ENCODE assay signal across 27 cellular contexts in genomic region chr5:2832394-2832793, GRCh38.
"Had no signal": no experiment of that assay in that cellular context is flagged by ENCODE, and none has a peak within 500 bp of the region (broad histone marks: within the 10 kb centered on the region; RNA-seq: fewer than 3 reads in every experiment).

No MANE protein-coding gene starts in this region.

- H3K27me3 Mint-ChIP-seq: activated CD4-positive, alpha-beta memory T cell treated with anti-CD3 and anti-CD28 coated beads, Interleukin-2, amount 10 ng/mL, durations not matched to agents 7 days and 5 days; activated CD4-positive, alpha-beta T cell treated with anti-CD3 and anti-CD28 coated beads, Interleukin-2, amount 10 ng/mL, durations not matched to agents 7 days and 5 days; activated naive CD4-positive, alpha-beta T cell treated with anti-CD3 and anti-CD28 coated beads, Interleukin-2, amount 10 ng/mL, durations not matched to agents 7 days and 5 days; activated naive CD8-positive, alpha-beta T cell treated with anti-CD3 and anti-CD28 coated beads, Interleukin-2, amount 10 ng/mL, durations not matched to agents 7 days and 5 days; activated T-cell treated with anti-CD3 and anti-CD28 coated beads, Interleukin-2, amount 50 U/mL, for 24 hours had no signal

- H3K36me3 ChIP-seq: ascending aorta, breast epithelium, cardiac muscle cell, colonic mucosa, gastrocnemius medialis had no signal

- H3K9me3 ChIP-seq: ascending aorta, breast epithelium, colonic mucosa, gastrocnemius medialis had no signal

- H3K4me1 Mint-ChIP-seq: activated CD4-positive, alpha-beta memory T cell treated with anti-CD3 and anti-CD28 coated beads, Interleukin-2, amount 10 ng/mL, durations not matched to agents 7 days and 5 days; activated CD4-positive, alpha-beta T cell treated with anti-CD3 and anti-CD28 coated beads, Interleukin-2, amount 10 ng/mL, durations not matched to agents 7 days and 5 days; activated naive CD4-positive, alpha-beta T cell treated with anti-CD3 and anti-CD28 coated beads, Interleukin-2, amount 10 ng/mL, durations not matched to agents 7 days and 5 days; activated naive CD8-positive, alpha-beta T cell treated with anti-CD3 and anti-CD28 coated beads, Interleukin-2, amount 10 ng/mL, durations not matched to agents 7 days and 5 days had no signal

- DNase-seq: activated CD4-positive, alpha-beta memory T cell treated with anti-CD3 and anti-CD28 coated beads, Interleukin-2, amount 10 ng/mL, durations not matched to agents 7 days and 5 days; activated CD4-positive, alpha-beta T cell treated with anti-CD3 and anti-CD28 coated beads for 1 hour; activated CD4-positive, alpha-beta T cell treated with anti-CD3 and anti-CD28 coated beads for 4 hours; activated CD4-positive, alpha-beta T cell treated with anti-CD3 and anti-CD28 coated beads, Interleukin-2, amount 10 ng/mL, durations not matched to agents 7 days and 5 days; activated CD4-positive, alpha-beta T cell treated with anti-CD3 and anti-CD28 coated beads, Interleukin-2, amount 50 U/mL, for 4 hours; activated CD8-positive, alpha-beta memory T cell treated with anti-CD3 and anti-CD28 coated beads, Interleukin-2, amount 50 U/mL, for 48 hours; activated gamma-delta T cell; activated naive CD4-positive, alpha-beta T cell; activated naive CD4-positive, alpha-beta T cell treated with anti-CD3 and anti-CD28 coated beads, Interleukin-2, amount 10 ng/mL, durations not matched to agents 7 days and 5 days; activated naive CD8-positive, alpha-beta T cell treated with anti-CD3 and anti-CD28 coated beads, Interleukin-2, amount 10 ng/mL, durations not matched to agents 7 days and 5 days; activated T-cell treated with anti-CD3 and anti-CD28 coated beads for 4 hours; activated T-cell treated with anti-CD3 and anti-CD28 coated beads, Interleukin-2, amount 50 U/mL, for 24 hours; activated T-cell treated with anti-CD3 and anti-CD28 coated beads, Interleukin-2, amount 50 U/mL, for 72 hours; central memory CD4-positive, alpha-beta T cell; cerebellar nuclear complex; colonic mucosa; effector CD8-positive, alpha-beta T cell; foreskin keratinocyte; gastrocnemius medialis; glutamatergic neuron; T-helper 2 cell had no signal

- H3K4me3 Mint-ChIP-seq: activated CD4-positive, alpha-beta memory T cell treated with anti-CD3 and anti-CD28 coated beads, Interleukin-2, amount 10 ng/mL, durations not matched to agents 7 days and 5 days; activated CD4-positive, alpha-beta T cell treated with anti-CD3 and anti-CD28 coated beads, Interleukin-2, amount 10 ng/mL, durations not matched to agents 7 days and 5 days; activated naive CD4-positive, alpha-beta T cell treated with anti-CD3 and anti-CD28 coated beads, Interleukin-2, amount 10 ng/mL, durations not matched to agents 7 days and 5 days; activated naive CD8-positive, alpha-beta T cell treated with anti-CD3 and anti-CD28 coated beads, Interleukin-2, amount 10 ng/mL, durations not matched to agents 7 days and 5 days; activated T-cell treated with anti-CD3 and anti-CD28 coated beads, Interleukin-2, amount 50 U/mL, for 24 hours; activated T-cell treated with anti-CD3 and anti-CD28 coated beads, Interleukin-2, amount 50 U/mL, for 72 hours; brain had no signal

- H3K27me3 ChIP-seq: ascending aorta, breast epithelium, cardiac muscle cell, colonic mucosa, foreskin keratinocyte, gastrocnemius medialis had no signal

- H3K27ac Mint-ChIP-seq: activated CD4-positive, alpha-beta memory T cell treated with anti-CD3 and anti-CD28 coated beads, Interleukin-2, amount 10 ng/mL, durations not matched to agents 7 days and 5 days; activated CD4-positive, alpha-beta T cell treated with anti-CD3 and anti-CD28 coated beads, Interleukin-2, amount 10 ng/mL, durations not matched to agents 7 days and 5 days; activated naive CD4-positive, alpha-beta T cell treated with anti-CD3 and anti-CD28 coated beads, Interleukin-2, amount 10 ng/mL, durations not matched to agents 7 days and 5 days; activated naive CD4-positive, alpha-beta T cell treated with anti-CD3 and anti-CD28 coated beads, Interleukin-2, amount 50 U/mL, for 72 hours; activated naive CD8-positive, alpha-beta T cell treated with anti-CD3 and anti-CD28 coated beads, Interleukin-2, amount 10 ng/mL, durations not matched to agents 7 days and 5 days; activated T-cell treated with anti-CD3 and anti-CD28 coated beads, Interleukin-2, amount 50 U/mL, for 24 hours; activated T-cell treated with anti-CD3 and anti-CD28 coated beads, Interleukin-2, amount 50 U/mL, for 72 hours; brain had no signal

- H3K36me3 Mint-ChIP-seq: activated naive CD4-positive, alpha-beta T cell treated with anti-CD3 and anti-CD28 coated beads, Interleukin-2, amount 10 ng/mL, durations not matched to agents 7 days and 5 days; activated naive CD4-positive, alpha-beta T cell treated with anti-CD3 and anti-CD28 coated beads, Interleukin-2, amount 50 U/mL, for 72 hours; activated naive CD8-positive, alpha-beta T cell treated with anti-CD3 and anti-CD28 coated beads, Interleukin-2, amount 10 ng/mL, durations not matched to agents 7 days and 5 days; brain had no signal

- H3K27ac ChIP-seq: ascending aorta, breast epithelium, cardiac muscle cell, colonic mucosa, foreskin keratinocyte, gastrocnemius medialis had no signal

- H3K4me1 ChIP-seq: ascending aorta, breast epithelium, colonic mucosa, foreskin keratinocyte, gastrocnemius medialis had no signal

- H3K4me3 ChIP-seq: ascending aorta, breast epithelium, cardiac muscle cell, colonic mucosa, gastrocnemius medialis had no signal

- ATAC-seq: activated naive CD4-positive, alpha-beta T cell treated with anti-CD3 and anti-CD28 coated beads, Interleukin-2, amount 50 U/mL, for 72 hours; activated T-cell treated with anti-CD3 and anti-CD28 coated beads, Interleukin-2, amount 50 U/mL, for 72 hours; esophagus mucosa; foreskin keratinocyte; gastrocnemius medialis had no signal

- H3K9me3 Mint-ChIP-seq: activated CD4-positive, alpha-beta T cell treated with anti-CD3 and anti-CD28 coated beads, Interleukin-2, amount 10 ng/mL, durations not matched to agents 7 days and 5 days; activated naive CD8-positive, alpha-beta T cell treated with anti-CD3 and anti-CD28 coated beads, Interleukin-2, amount 10 ng/mL, durations not matched to agents 7 days and 5 days; activated T-cell treated with anti-CD3 and anti-CD28 coated beads, Interleukin-2, amount 50 U/mL, for 72 hours had no signal
